ENCODE assay signal across 14 cellular contexts in genomic region chr19:39128511-39129079, GRCh38. TPM values are rescaled to one million over a fixed set of nuclear protein-coding genes. Genes with fewer than 3 reads are reported as not detected.
DNase-seq lines count a peak whose midpoint lies in the region; ATAC-seq and TF ChIP-seq lines count a peak whose summit lies in the region.
"Had no signal": no experiment of that assay in that cellular context is flagged by ENCODE, and none has a peak within 500 bp of the region (broad histone marks: within the 10 kb centered on the region; RNA-seq: fewer than 3 reads in every experiment).

No MANE protein-coding gene starts in this region.

- no peaks in the 10 kb centered on the region for H3K36me3 ChIP-seq in CD8-positive, alpha-beta T cell (ENCODE audit: insufficient read depth, low read length)
- no peaks in the 10 kb centered on the region for H3K36me3 ChIP-seq in skeletal muscle satellite cell (ENCODE audit: insufficient read depth, low read length)

- POLR2A ChIA-PET in CD8-positive, alpha-beta T cell (lab: Charles Lee) = no interaction called here

- no peaks in the 10 kb centered on the region for H3K27me3 Mint-ChIP-seq in CD8-positive, alpha-beta T cell (ENCODE audit: low read depth)
- H3K27me3 Mint-ChIP-seq in T-helper 17 cell (no peaks in the 10 kb centered on the region), natural killer cell (ENCODE audit: low read depth in 2 of 2) (no peaks in the 10 kb centered on the region)

- CTCF ChIA-PET in CD8-positive, alpha-beta T cell (lab: Charles Lee) = interaction anchor here (1.4 to 2.1 kb wide), 2 partner anchors 18 to 200 kb away, joined by 3 to 5 read pairs; no protein-coding TSS in a partner anchor

- H3K36me3 Mint-ChIP-seq in CD8-positive, alpha-beta T cell = peaks cover 2% of the 10 kb centered on the region
- H3K36me3 Mint-ChIP-seq in T-helper 17 cell (ENCODE audit: low read depth) (peaks cover 2% of the 10 kb centered on the region), natural killer cell (no peaks in the 10 kb centered on the region)

- H3K4me3 ChIP-seq in CD8-positive, alpha-beta T cell (ENCODE audit: low read depth, low read length) = no peak overlapping the region
- H3K4me3 ChIP-seq in foreskin fibroblast (ENCODE audit: low read depth in 1 of 2, low read length in 2 of 2) = no peak overlapping the region
- no peak overlapping the region for H3K4me3 ChIP-seq in skeletal muscle satellite cell (ENCODE audit: low read length)

- H3K4me2 ChIP-seq in skeletal muscle satellite cell (ENCODE audit: low read length) = peak overlapping the region; percentile 96

- TF ChIP-seq CTCF in CD8-positive, alpha-beta T cell (IDR thresholded peaks at IDR 0.05) = no peak
- peak; percentile 13 for TF ChIP-seq CTCF in foreskin fibroblast (IDR thresholded peaks at IDR 0.05; ENCODE audit: low read depth, low read length)
- no peak for TF ChIP-seq CTCF in natural killer cell (IDR thresholded peaks at IDR 0.05)

- H3K4me1 ChIP-seq in CD8-positive, alpha-beta T cell (ENCODE audit: insufficient read depth, low read length) = peaks cover 4% of the 10 kb centered on the region
- H3K4me1 ChIP-seq in skeletal muscle satellite cell (ENCODE audit: control insufficient read depth, insufficient read depth, low read length) = peaks cover 45% of the 10 kb centered on the region

- no peak overlapping the region for H3K9ac ChIP-seq in skeletal muscle satellite cell (ENCODE audit: low read depth, low read length)

- H3K9me3 Mint-ChIP-seq in CD8-positive, alpha-beta T cell = no peaks in the 10 kb centered on the region
- H3K9me3 Mint-ChIP-seq in natural killer cell = no peaks in the 10 kb centered on the region
- H3K9me3 Mint-ChIP-seq: activated T-helper 2 cell treated with anti-CD3 and anti-CD28 coated beads, Interferon-gamma antibody, Interleukin-2, Interleukin-4, amounts not matched to agents 10 μg/mL and 5 μg/mL and 100 μg/mL, durations not matched to agents 14 hours and 24 hours and 36 hours; T-helper 1 cell treated with Interleukin-12 subunit alpha and Interleukin-12 subunit beta and Interleukin-4 antibody, amounts not matched to agents 30 μg/mL and 1 μg/mL, for 36 hours had no signal

- H3K27ac ChIP-seq in CD8-positive, alpha-beta T cell (ENCODE audit: low read depth, low read length) = no peak overlapping the region

- intact Hi-C loops in CD8-positive, alpha-beta T cell (cut with DNase I, micrococcal nuclease) = loop anchor here in 1 of 2 experiments (5.0 to 10.0 kb wide), 3 partner anchors 214 to 546 kb away; partner anchors contain the start of genes PLEKHG2 and SAMD4B
- intact Hi-C loops in natural killer cell (cut with micrococcal nuclease) = no loop called here

- H3K4me3 Mint-ChIP-seq in CD8-positive, alpha-beta T cell = no peak overlapping the region
- H3K4me3 Mint-ChIP-seq in T-helper 17 cell (peak overlapping the region; percentile 50), natural killer cell (no peak overlapping the region)
- H3K4me3 Mint-ChIP-seq: T-helper 1 cell treated with Interleukin-12 subunit alpha and Interleukin-12 subunit beta and Interleukin-4 antibody, amounts not matched to agents 30 μg/mL and 1 μg/mL, for 36 hours had no signal

- ATAC-seq in CD8-positive, alpha-beta T cell = no peak
- ATAC-seq in T-helper 17 cell (no peak), natural killer cell (no peak)

- peaks cover 53% of the 10 kb centered on the region for H3K4me1 Mint-ChIP-seq in CD8-positive, alpha-beta T cell (ENCODE audit: low read depth)
- peaks cover 41% of the 10 kb centered on the region for H3K4me1 Mint-ChIP-seq in T-helper 17 cell
- peaks cover 25 to 51% of the 10 kb centered on the region in 2 donors for H3K4me1 Mint-ChIP-seq in natural killer cell

- peak overlapping the region; percentile 60 for H3K27ac Mint-ChIP-seq in CD8-positive, alpha-beta T cell
- H3K27ac Mint-ChIP-seq in T-helper 17 cell = no peak overlapping the region
- H3K27ac Mint-ChIP-seq in natural killer cell = peak overlapping the region in 1 of 2 donors; percentile 100
- H3K27ac Mint-ChIP-seq: activated T-helper 2 cell treated with anti-CD3 and anti-CD28 coated beads, Interferon-gamma antibody, Interleukin-2, Interleukin-4, amounts not matched to agents 10 μg/mL and 5 μg/mL and 100 μg/mL, durations not matched to agents 14 hours and 24 hours and 36 hours; T-helper 1 cell treated with Interleukin-12 subunit alpha and Interleukin-12 subunit beta and Interleukin-4 antibody, amounts not matched to agents 30 μg/mL and 1 μg/mL, for 36 hours had no signal

- no peak for DNase-seq in CD8-positive, alpha-beta T cell
- DNase-seq in T-helper 17 cell (no peak), foreskin fibroblast (peak in 1 of 2 donors; percentile 55), NCI-H1694 (lab: John Stamatoyannopoulos, UW) (no peak), SKM-1 treated with dmso at 0.1 percent for 144 hours (lab: John Stamatoyannopoulos, UW; ENCODE audit: unreplicated experiment) (no peak), natural killer cell (no peak), DMS 273 (lab: John Stamatoyannopoulos, UW; ENCODE audit: unreplicated experiment) (no peak)
- DNase-seq: cortex of kidney, foreskin melanocyte, NCI-H345, occipital lobe had no signal

- H3K27me3 ChIP-seq in CD8-positive, alpha-beta T cell (ENCODE audit: insufficient read depth, low read length) = no peaks in the 10 kb centered on the region
- H3K27me3 ChIP-seq in skeletal muscle satellite cell (ENCODE audit: control insufficient read depth, insufficient read depth, low read length) = no peaks in the 10 kb centered on the region

- H3K9me3 ChIP-seq in CD8-positive, alpha-beta T cell (ENCODE audit: low read length) = no peaks in the 10 kb centered on the region
- H3K9me3 ChIP-seq in T-helper 17 cell (ENCODE audit: control insufficient read depth, low read length, poor library complexity, severe bottlenecking) = no peaks in the 10 kb centered on the region
- H3K9me3 ChIP-seq in skeletal muscle satellite cell (replicated peaks; ENCODE audit: low read length) = no peaks in the 10 kb centered on the region

RNA-seq across cellular contexts. Expression of gene PAK4, which starts 3.0 kb away (rescaled TPM):
- 1 to 10 TPM; 6.4 to 7.8 TPM for total RNA-seq in CD8-positive, alpha-beta T cell
- 1 to 10 TPM; 9.6 to 9.7 TPM for total RNA-seq in T-helper 17 cell
- total RNA-seq in skeletal muscle satellite cell (2012; rRNA removed) = 12.4 and 13.3 TPM in 2 replicates
- total RNA-seq in natural killer cell = 10 to 100 TPM in 2 of 3 donors, 1 to 10 TPM in 1; 6.7 to 13.4 (median 11.8) TPM

RNA-seq across cellular contexts. Expression of gene ACP7, which starts 44.4 kb away (rescaled TPM):
- not detected for total RNA-seq in CD8-positive, alpha-beta T cell
- total RNA-seq in T-helper 17 cell = not detected
- total RNA-seq in skeletal muscle satellite cell (2012; rRNA removed) = 0.22 and 2.5 TPM in 2 replicates
- not detected for total RNA-seq in natural killer cell
- total RNA-seq: activated T-helper 2 cell treated with anti-CD3 and anti-CD28 coated beads, Interferon-gamma antibody, Interleukin-2, Interleukin-4, amounts not matched to agents 10 μg/mL and 5 μg/mL and 100 μg/mL, durations not matched to agents 14 hours and 24 hours and 36 hours; occipital lobe had no signal
